9 cellular contexts compared by ENCODE assay signal in genomic region chr3:13012228-13012691, GRCh38.
DNase-seq lines count a peak whose midpoint lies in the region; ATAC-seq and TF ChIP-seq lines count a peak whose summit lies in the region.
"Had no signal": no experiment of that assay in that cellular context is flagged by ENCODE, and none has a peak within 500 bp of the region (broad histone marks: within the 10 kb centered on the region; RNA-seq: fewer than 3 reads in every experiment).

No MANE protein-coding gene starts in this region.

- no peak for TF ChIP-seq CTCF in tibial artery (IDR thresholded peaks at IDR 0.05)

- H3K4me1 ChIP-seq in tibial artery = peaks cover 0 to 21% (median 8%) of the 10 kb centered on the region in 4 donors
- H3K4me1 ChIP-seq: SJSA1 had no signal

- H3K4me3 ChIP-seq in tibial artery = no peak overlapping the region
- H3K4me3 ChIP-seq: SJSA1 had no signal

- no peaks in the 10 kb centered on the region for H3K36me3 ChIP-seq in tibial artery
- H3K36me3 ChIP-seq: SJSA1 had no signal

- no peaks in the 10 kb centered on the region for H3K9me3 ChIP-seq in tibial artery
- H3K9me3 ChIP-seq: SJSA1 had no signal

- DNase-seq in NCI-H69 (lab: John Stamatoyannopoulos, UW) (peak; percentile 55), left colon (peak; percentile 73), tibial artery (peak; percentile 87), NCI-H345 (lab: John Stamatoyannopoulos, UW) (no peak), NCI-H748 treated with DMSO at 0.1 percent for 48 hours (lab: John Stamatoyannopoulos, UW) (no peak)
- DNase-seq in activated gamma-delta T cell treated with anti-CD3 and anti-CD28 coated beads, Interleukin-2, amount 50 U/mL, for 16 hours (ENCODE audit: low read depth) = peak; percentile 30

- ATAC-seq in GM18498 (IDR thresholded peaks at IDR 0.05; ENCODE audit: unreplicated experiment) = peak; percentile 38
- ATAC-seq in HG02588 (IDR thresholded peaks at IDR 0.05; ENCODE audit: unreplicated experiment) = peak; percentile 36
- ATAC-seq in left colon = peak; percentile 12

- no peaks in the 10 kb centered on the region for H3K27me3 ChIP-seq in tibial artery
- H3K27me3 ChIP-seq: SJSA1 had no signal

- intact Hi-C loops in left colon (cut with DNase I, micrococcal nuclease) (no loop called here), tibial artery (cut with DNase I; ENCODE audit: low total_unique reads) (loop anchor here (10.0 kb wide), 1 partner anchor 63 kb away; the partner anchor contains the start of gene IQSEC1)

- H3K27ac ChIP-seq in tibial artery = peak overlapping the region in 1 of 2 donors; percentile 10
- H3K27ac ChIP-seq: SJSA1 had no signal

Comparison
In these comparisons a context has a peak if more than half of its experiments do, and no peak if none do; other contexts are left out.
1. DNase-seq: peak in NCI-H69 (single experiment), activated gamma-delta T cell treated with anti-CD3 and anti-CD28 coated beads, Interleukin-2, amount 50 U/mL, for 16 hours (single experiment), left colon (2 of 2) and tibial artery (2 of 2); none in NCI-H345 (single experiment) and NCI-H748 treated with DMSO at 0.1 percent for 48 hours (single experiment).
2. Peak in every context shown above with its lines, with median percentiles within 50 percentile points of each other: ATAC-seq.